Comparison of ENCODE assay signal across 1 cellular context in genomic region chr3:72446406-72447058, GRCh38.
TF ChIP-seq lines count a peak whose summit lies in the region.

Gene RYBP, minus strand, starts transcription at chr3:72446621.

TF ChIP-seq in K562, 482 proteins besides CTCF, POLR2A, EP300 and RAD21 (continued from another document):
- TF ChIP-seq ZNF318 (IDR thresholded peaks at IDR 0.05; ENCODE audit: borderline replicate concordance in 1 of 2, low read depth in 1 of 2) (no peak), ZNF644 (tag; IDR thresholded peaks at IDR 0.05; ENCODE audit: low read depth) (no peak), KDM5B (IDR thresholded peaks at IDR 0.05; ENCODE audit: insufficient replicate concordance, low read depth, low read length) (peak; percentile 53), PYGO2 (tag; IDR thresholded peaks at IDR 0.05) (no peak), SREBF2 (CRISPR knock-in tag; IDR thresholded peaks at IDR 0.05) (no peak), CREM (IDR thresholded peaks at IDR 0.05; ENCODE audit: low read depth) (no peak), HEY1 (CRISPR knock-in tag; IDR thresholded peaks at IDR 0.05; ENCODE audit: borderline replicate concordance) (no peak), HIVEP1 (CRISPR knock-in tag; IDR thresholded peaks at IDR 0.05) (no peak), SRF (CRISPR knock-in tag; IDR thresholded peaks at IDR 0.05) (no peak), RB1 (IDR thresholded peaks at IDR 0.05; ENCODE audit: low read depth) (0 out of 2 replicates have a peak, but pooled peaks have one; percentile 27), TCF3 (CRISPR knock-in tag; IDR thresholded peaks at IDR 0.05) (no peak), HINFP (tag; conservative IDR thresholded peaks at IDR 0.05; ENCODE audit: low read depth) (no peak), ETV1 (tag; conservative IDR thresholded peaks at IDR 0.05; ENCODE audit: low read depth) (0 out of 2 replicates have a peak, but pooled peaks have one; percentile 12), ZNF407 (IDR thresholded peaks at IDR 0.05; ENCODE audit: low read depth) (peak; percentile 37; the same call in 1 of the 2 replicates), SMARCB1 (IDR thresholded peaks at IDR 0.05; ENCODE audit: insufficient read length, low read depth) (no peak)
